In the genomic region with DNA sequence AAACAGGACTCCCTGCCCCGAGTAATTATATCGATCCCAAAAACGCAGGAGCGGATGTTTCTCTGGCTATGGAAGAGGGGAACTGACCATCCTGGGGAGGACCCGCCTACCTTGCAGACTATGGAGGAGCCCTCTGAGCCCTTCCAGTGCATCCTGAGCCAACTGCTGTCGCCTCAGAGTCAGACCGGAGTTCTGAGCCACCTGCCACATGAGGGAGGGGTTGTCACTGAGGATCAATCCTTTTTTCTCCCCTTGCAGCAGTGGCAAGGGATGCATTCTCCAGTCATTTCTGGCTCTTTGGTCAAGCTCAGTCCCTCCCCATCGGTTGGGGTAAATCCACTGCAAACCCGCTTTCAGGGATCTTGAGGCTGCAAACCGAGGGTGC, we compare ENCODE assay signal across 1 cellular context.
TF ChIP-seq lines count a peak whose summit lies in the region.

No MANE protein-coding gene starts in this region.

TF ChIP-seq in H1, 55 proteins besides CTCF, POLR2A, EP300 and RAD21:
- no peak for TF ChIP-seq CBX5 (IDR thresholded peaks at IDR 0.05; ENCODE audit: low read depth, low read length)
- TF ChIP-seq MAFK (IDR thresholded peaks at IDR 0.05; ENCODE audit: low read depth, low read length) = no peak
- TF ChIP-seq SIN3A (conservative IDR thresholded peaks at IDR 0.05 in 1 of 2, IDR thresholded peaks at IDR 0.05 in 1 of 2; ENCODE audit: low read depth in 1 of 2, low read length in 2 of 2) = 0 out of 4 replicates have a peak, but pooled peaks of 1 of the 2 experiments have one; percentile 19
- peak; percentile 64 for TF ChIP-seq SAP30 (IDR thresholded peaks at IDR 0.05; ENCODE audit: insufficient read depth, insufficient replicate concordance, low read length)
TF ChIP-seq in H1: peak in this region for 2.
